Comparison of ENCODE assay signal across 27 cellular contexts in genomic region chr5:99949361-99949760, GRCh38.
"Had no signal": no experiment of that assay in that cellular context is flagged by ENCODE, and none has a peak within 500 bp of the region (broad histone marks: within the 10 kb centered on the region; RNA-seq: fewer than 3 reads in every experiment).

No MANE protein-coding gene starts in this region.

- DNase-seq: naive B cell; naive thymus-derived CD8-positive, alpha-beta T cell; nephron progenitor cell; occipital lobe; ovary; psoas muscle; right cardiac atrium; right lobe of liver; sigmoid colon; small intestine; stimulated activated CD4-positive, alpha-beta T cell treated with anti-CD3 and anti-CD28 coated beads, Interleukin-12 subunit alpha, Interleukin-12 subunit beta, amount 100 ng/mL, for 4 hours; stimulated activated CD4-positive, alpha-beta T cell treated with anti-CD3 and anti-CD28 coated beads, Interleukin-1b, Interleukin-23, amount 100 ng/mL, for 48 hours; stimulated activated CD4-positive, alpha-beta T cell treated with anti-CD3 and anti-CD28 coated beads, Interleukin-4, amount 100 ng/mL, for 1 hour; stimulated activated CD4-positive, alpha-beta T cell treated with anti-CD3 and anti-CD28 coated beads, Interleukin-4, amount 100 ng/mL, for 4 hours; stimulated activated CD8-positive, alpha-beta memory T cell treated with anti-CD3 and anti-CD28 coated beads, Interleukin-4, amount 100 ng/mL, for 48 hours; stimulated activated naive CD4-positive, alpha-beta T cell; stimulated activated naive CD8-positive, alpha-beta T cell treated with anti-CD3 and anti-CD28 coated beads, Interleukin-15, amount 100 ng/mL, for 72 hours; stimulated activated naive CD8-positive, alpha-beta T cell treated with anti-CD3 and anti-CD28 coated beads, Interleukin-15, Interleukin-2, amounts not matched to agents 100 U/mL and 50 U/mL, for 24 hours; substantia nigra; testis; tibial artery; trophoblast cell; uterus had no signal

- H3K27ac ChIP-seq: ovary, parathyroid adenoma, psoas muscle, right lobe of liver, sigmoid colon, suprapubic skin, testis, tibial artery, upper lobe of left lung, uterus had no signal

- ATAC-seq: naive thymus-derived CD8-positive, alpha-beta T cell; natural killer cell treated with Interleukin-12 subunit alpha and Interleukin-12 subunit beta and Interleukin-15 and Interleukin-18, amount 100 ng/mL, for 72 hours; psoas muscle; right cardiac atrium; stimulated activated naive CD8-positive, alpha-beta T cell treated with anti-CD3 and anti-CD28 coated beads, Interleukin-15, amount 100 ng/mL, for 72 hours; stimulated activated naive CD8-positive, alpha-beta T cell treated with anti-CD3 and anti-CD28 coated beads, Interleukin-15, Interleukin-2, amounts not matched to agents 100 U/mL and 50 U/mL, for 24 hours had no signal

- H3K9ac ChIP-seq: parathyroid adenoma had no signal

- H3K4me1 ChIP-seq: parathyroid adenoma, psoas muscle, right lobe of liver, sigmoid colon, suprapubic skin, testis, tibial artery, upper lobe of left lung, uterus had no signal

- H3K9me3 ChIP-seq: ovary, psoas muscle, right lobe of liver, sigmoid colon, suprapubic skin, testis, tibial artery, upper lobe of left lung, uterus had no signal

- H3K36me3 ChIP-seq: ovary, right lobe of liver, sigmoid colon, suprapubic skin, tibial artery, upper lobe of left lung, uterus had no signal

- FAIRE-seq: small intestine had no signal

- H3K4me3 ChIP-seq: ovary, psoas muscle, right lobe of liver, sigmoid colon, suprapubic skin, testis, tibial artery, upper lobe of left lung, uterus had no signal

- H3K27me3 ChIP-seq: ovary, right lobe of liver, sigmoid colon, suprapubic skin, testis, tibial artery, upper lobe of left lung, uterus had no signal
